12 cellular contexts compared by ENCODE assay signal in the genomic region with DNA sequence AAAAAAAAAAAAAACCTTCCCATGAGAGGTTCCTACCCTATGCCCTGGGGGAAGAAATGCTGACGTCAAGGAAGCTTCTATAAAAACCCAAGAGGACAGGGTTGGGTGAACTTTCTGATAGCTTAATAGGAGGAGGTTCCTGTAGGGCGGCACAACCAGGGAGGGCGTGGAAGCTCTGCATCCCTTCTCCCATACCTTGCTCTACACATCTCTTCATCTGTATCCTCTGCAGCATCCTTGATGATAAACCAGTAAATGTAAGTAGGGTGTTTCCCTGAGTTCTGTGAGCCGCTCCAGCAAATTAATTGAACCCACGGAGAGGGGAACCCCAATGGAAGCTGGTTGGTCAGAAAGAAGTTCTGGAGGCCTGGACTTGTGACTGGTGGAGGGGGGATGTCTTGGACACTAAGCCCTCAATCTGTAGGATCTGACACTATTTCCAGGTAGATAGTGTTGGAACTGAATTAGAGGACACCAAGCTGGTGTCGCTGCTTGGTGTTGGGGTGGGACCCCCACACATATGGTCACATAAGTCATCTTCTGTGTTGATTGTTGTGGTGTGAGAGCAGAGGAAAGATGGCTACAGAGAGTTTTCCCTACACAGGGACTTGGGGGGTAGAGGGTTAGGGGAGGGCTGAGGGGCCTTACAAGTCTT.
A peak's percentile ranks its signal among the peaks of the same experiment; 100 is the strongest.
DNase-seq lines count a peak whose midpoint lies in the region; ATAC-seq and TF ChIP-seq lines count a peak whose summit lies in the region.
"Had no signal": no experiment of that assay in that cellular context is flagged by ENCODE, and none has a peak within 500 bp of the region (broad histone marks: within the 10 kb centered on the region; RNA-seq: fewer than 3 reads in every experiment).

No MANE protein-coding gene starts in this region.

- intact Hi-C loops in activated CD8-positive, alpha-beta T cell treated with anti-CD3 and anti-CD28 coated beads for 36 hours (cut with micrococcal nuclease), result no loop called here

- no peak for DNase-seq in activated CD8-positive, alpha-beta T cell treated with anti-CD3 and anti-CD28 coated beads for 36 hours
- no peak for DNase-seq in pons (ENCODE audit: low spot score)
- no peak for DNase-seq in germinal center (ENCODE audit: low spot score)
- no peak for DNase-seq in NCI-H345 (lab: John Stamatoyannopoulos, UW)
- DNase-seq: head of caudate nucleus, PC-9, right lobe of liver had no signal

- H3K4me1 Mint-ChIP-seq in activated CD8-positive, alpha-beta T cell treated with anti-CD3 and anti-CD28 coated beads for 36 hours (ENCODE audit: low read depth), result peaks cover 36% of the 10 kb centered on the region

- peaks cover 0 to 99% (median 69%) of the 10 kb centered on the region in 11 experiments; a peak in 15 of 22 replicates for H4K20me1 ChIP-seq in BLaER1 treated with 17β-estradiol and CSF1 and Interleukin-3, amounts not matched to agents 10 nM and 100 nM

- no peaks in the 10 kb centered on the region for H3K27me3 ChIP-seq in BLaER1 treated with 17β-estradiol and CSF1 and Interleukin-3, amounts not matched to agents 10 nM and 100 nM
- H3K27me3 ChIP-seq: right lobe of liver, vagina had no signal

- H3K27me3 Mint-ChIP-seq in activated CD8-positive, alpha-beta T cell treated with anti-CD3 and anti-CD28 coated beads for 36 hours, result no peaks in the 10 kb centered on the region

- H3K9me3 ChIP-seq in BLaER1 treated with 17β-estradiol and CSF1 and Interleukin-3, amounts not matched to agents 10 nM and 100 nM (replicated peaks in 1 of 11), result peaks cover 0 to 10% (median 6%) of the 10 kb centered on the region in 11 experiments; a peak in 15 of 22 replicates
- H3K9me3 ChIP-seq: right lobe of liver, vagina had no signal

- no peak overlapping the region for H3K27ac ChIP-seq in BLaER1 treated with 17β-estradiol and CSF1 and Interleukin-3, amounts not matched to agents 10 nM and 100 nM
- H3K27ac ChIP-seq: PC-9, right lobe of liver, vagina had no signal

- H3K9ac ChIP-seq in BLaER1 treated with 17β-estradiol and CSF1 and Interleukin-3, amounts not matched to agents 10 nM and 100 nM, result no peak overlapping the region

- H3K27ac Mint-ChIP-seq in activated CD8-positive, alpha-beta T cell treated with anti-CD3 and anti-CD28 coated beads for 36 hours, result peak overlapping the region; percentile 19

- H3K36me3 ChIP-seq in BLaER1 treated with 17β-estradiol and CSF1 and Interleukin-3, amounts not matched to agents 10 nM and 100 nM, result peaks cover 0 to 33% (median 23%) of the 10 kb centered on the region in 11 experiments; a peak in 18 of 22 replicates
- H3K36me3 ChIP-seq: right lobe of liver, vagina had no signal

- H3K4me2 ChIP-seq in BLaER1 treated with 17β-estradiol and CSF1 and Interleukin-3, amounts not matched to agents 10 nM and 100 nM, result peak overlapping the region; percentile 37 to 79 (median 58)
- H3K4me2 ChIP-seq: PC-9 had no signal

- H3K4me3 Mint-ChIP-seq in activated CD8-positive, alpha-beta T cell treated with anti-CD3 and anti-CD28 coated beads for 36 hours, result no peak overlapping the region

- peak; percentile 26 for ATAC-seq in GM18520 (IDR thresholded peaks at IDR 0.05; ENCODE audit: unreplicated experiment)
- ATAC-seq in HG02852 (IDR thresholded peaks at IDR 0.05; ENCODE audit: unreplicated experiment), result peak; percentile 28
- no peak for ATAC-seq in activated CD8-positive, alpha-beta T cell treated with anti-CD3 and anti-CD28 coated beads for 36 hours
- no peak for ATAC-seq in HG02840 (IDR thresholded peaks at IDR 0.05; ENCODE audit: low FRiP score, unreplicated experiment)

- POLR2A ChIA-PET in activated CD8-positive, alpha-beta T cell treated with anti-CD3 and anti-CD28 coated beads for 36 hours (lab: Charles Lee), result interaction anchor here (0.6 kb wide), 1 partner anchor 28 kb away, joined by 4 read pairs; no protein-coding TSS in a partner anchor

- H3K4me3 ChIP-seq in BLaER1 treated with 17β-estradiol and CSF1 and Interleukin-3, amounts not matched to agents 10 nM and 100 nM, result no peak overlapping the region
- H3K4me3 ChIP-seq: PC-9, right lobe of liver, vagina had no signal

- H3K4me1 ChIP-seq in BLaER1 treated with 17β-estradiol and CSF1 and Interleukin-3, amounts not matched to agents 10 nM and 100 nM, result peaks cover 70 to 94% (median 85%) of the 10 kb centered on the region in 10 experiments
- H3K4me1 ChIP-seq: right lobe of liver, vagina had no signal

- peaks cover 15% of the 10 kb centered on the region for H3K36me3 Mint-ChIP-seq in activated CD8-positive, alpha-beta T cell treated with anti-CD3 and anti-CD28 coated beads for 36 hours (ENCODE audit: low read depth)

- CTCF ChIA-PET in activated CD8-positive, alpha-beta T cell treated with anti-CD3 and anti-CD28 coated beads for 36 hours (lab: Charles Lee), result interaction anchor here (1.0 to 1.1 kb wide), 3 partner anchors 12 to 173 kb away, joined by 3 to 4 read pairs (median 3); no protein-coding TSS in a partner anchor

- peaks cover 2% of the 10 kb centered on the region for H3K9me3 Mint-ChIP-seq in activated CD8-positive, alpha-beta T cell treated with anti-CD3 and anti-CD28 coated beads for 36 hours

- TF ChIP-seq CTCF in activated CD8-positive, alpha-beta T cell treated with anti-CD3 and anti-CD28 coated beads for 36 hours (IDR thresholded peaks at IDR 0.05), result no peak

Comparison
In these comparisons a context has a peak if more than half of its experiments do, and no peak if none do; other contexts are left out.
1. ATAC-seq: peak in GM18520 (single experiment) and HG02852 (single experiment); none in activated CD8-positive, alpha-beta T cell treated with anti-CD3 and anti-CD28 coated beads for 36 hours (single experiment) and HG02840 (single experiment).